Comparison of ENCODE assay signal across 10 cellular contexts in genomic region chr11:65403607-65404121, GRCh38. TPM values are rescaled to one million over a fixed set of nuclear protein-coding genes. Genes with fewer than 3 reads are reported as not detected.
DNase-seq lines count a peak whose midpoint lies in the region; ATAC-seq and TF ChIP-seq lines count a peak whose summit lies in the region.
"Had no signal": no experiment of that assay in that cellular context is flagged by ENCODE, and none has a peak within 500 bp of the region (broad histone marks: within the 10 kb centered on the region; RNA-seq: fewer than 3 reads in every experiment).

No MANE protein-coding gene starts in this region.

- POLR2A ChIA-PET in RWPE1 (lab: Yijun Ruan, JAX; ENCODE audit: low non-redundant PET), result no interaction called here

- TF ChIP-seq CTCF in GM20000 (IDR thresholded peaks at IDR 0.05; ENCODE audit: extremely low read depth, missing control alignments), result no peak
- TF ChIP-seq CTCF in RWPE1 (conservative IDR thresholded peaks at IDR 0.05; ENCODE audit: low read depth), result no peak
- no peak for TF ChIP-seq CTCF in right atrium auricular region (IDR thresholded peaks at IDR 0.05)
- TF ChIP-seq CTCF in suprapubic skin (IDR thresholded peaks at IDR 0.05), result no peak

- TF ChIP-seq POLR2A in suprapubic skin (IDR thresholded peaks at IDR 0.05), result no peak

- H3K4me1 ChIP-seq in right atrium auricular region (peaks cover 0 to 13% of the 10 kb centered on the region in 2 donors), suprapubic skin (peaks cover 7% of the 10 kb centered on the region)

- CTCF ChIA-PET in RWPE1 (lab: Yijun Ruan, JAX), result interaction anchor here (0.8 to 3.1 kb wide), 2 partner anchors 13 to 16 kb away, joined by 3 to 19 read pairs; no protein-coding TSS in a partner anchor

- H3K4me3 ChIP-seq in right atrium auricular region, result no peak overlapping the region
- no peak overlapping the region for H3K4me3 ChIP-seq in suprapubic skin

- DNase-seq in GM20000 (ENCODE audit: low spot score), result peak; percentile 67
- no peak for DNase-seq in RWPE1 (ENCODE audit: low spot score)
- DNase-seq in right atrium auricular region (ENCODE audit: low spot score), result no peak
- no peak for DNase-seq in suprapubic skin (ENCODE audit: low spot score in 2 of 2)
- no peak for DNase-seq in activated CD4-positive, alpha-beta T cell treated with anti-CD3 and anti-CD28 coated beads for 1 hour
- DNase-seq in OCI-M2 (lab: John Stamatoyannopoulos, UW; ENCODE audit: unreplicated experiment), result no peak
- DNase-seq: activated CD8-positive, alpha-beta memory T cell treated with anti-CD3 and anti-CD28 coated beads, Interleukin-2, amount 50 U/mL, for 4 hours; NCI-H1436; SHP77 had no signal

- H3K27ac ChIP-seq in RWPE1 (peak overlapping the region; percentile 32), right atrium auricular region (peak overlapping the region; percentile 9 to 47), suprapubic skin (peak overlapping the region; percentile 46)

- H3K27me3 ChIP-seq in right atrium auricular region (no peaks in the 10 kb centered on the region), suprapubic skin (no peaks in the 10 kb centered on the region)

- TF ChIP-seq EP300 in suprapubic skin (IDR thresholded peaks at IDR 0.05), result no peak

- 80% methylated on average over 12 of the region's 12 CpGs for WGBS in suprapubic skin

- H3K9me3 ChIP-seq in right atrium auricular region, result no peaks in the 10 kb centered on the region
- no peaks in the 10 kb centered on the region for H3K9me3 ChIP-seq in suprapubic skin

- no peak for ATAC-seq in GM19328 (IDR thresholded peaks at IDR 0.05; ENCODE audit: unreplicated experiment)

- H3K36me3 ChIP-seq in right atrium auricular region (peaks cover 74% of the 10 kb centered on the region), suprapubic skin (peaks cover 95% of the 10 kb centered on the region)

RNA-seq across cellular contexts. Expression of gene FRMD8, which starts 17.2 kb away (rescaled TPM):
- total RNA-seq in right atrium auricular region (10 to 100 TPM; 10.2 to 23.8 TPM), suprapubic skin (100 to 1,000 TPM in 1 of 4 donors, 10 to 100 TPM in 3; 56.2 to 107 (median 81.5) TPM)

RNA-seq across cellular contexts. Expression of gene NEAT1, which starts 18.9 kb away (rescaled TPM):
- total RNA-seq in right atrium auricular region (10 to 100 TPM; 43.7 to 52.5 TPM), suprapubic skin (1,000 to 10,000 TPM in 1 of 4 donors, 100 to 1,000 TPM in 3; 336 to 2,041 (median 481) TPM)

RNA-seq across cellular contexts. Expression of gene SLC25A45, which starts 21.2 kb away (rescaled TPM):
- total RNA-seq in right atrium auricular region (1 to 10 TPM; 2.6 to 3.3 TPM), suprapubic skin (1 to 10 TPM; 3.9 to 6.2 (median 4.7) TPM)

RNA-seq across cellular contexts. Expression of gene TIGD3, which starts 49.1 kb away (rescaled TPM):
- total RNA-seq in right atrium auricular region, result under 1 TPM in 1 of 2 donors, not detected in 1; 0.22 TPM
- total RNA-seq in suprapubic skin, result under 1 TPM in 3 of 4 donors, not detected in 1; 0.32 to 0.76 (median 0.64) TPM

Comparison
In these comparisons a context has a peak if more than half of its experiments do, and no peak if none do; other contexts are left out.
1. RNA of gene NEAT1, which starts 18.9 kb away (total RNA-seq): 336 to 2,041 TPM in suprapubic skin; 43.7 to 52.5 TPM in right atrium auricular region; every median in the first group is over 4 times any median in the second.
2. Peak in every context shown above with its lines, with median percentiles within 50 percentile points of each other: H3K27ac ChIP-seq.